Comparison of ENCODE assay signal across 18 cellular contexts in genomic region chr7:2616387-2616966, GRCh38. TPM values are rescaled to one million over a fixed set of nuclear protein-coding genes. Genes with fewer than 3 reads are reported as not detected.
DNase-seq lines count a peak whose midpoint lies in the region; ATAC-seq and TF ChIP-seq lines count a peak whose summit lies in the region.
"Had no signal": no experiment of that assay in that cellular context is flagged by ENCODE, and none has a peak within 500 bp of the region (broad histone marks: within the 10 kb centered on the region; RNA-seq: fewer than 3 reads in every experiment).

No MANE protein-coding gene starts in this region.

- CTCF ChIA-PET in WTC11 (lab: Charles Lee): interaction anchor here (0.9 to 1.8 kb wide), 9 partner anchors 8 to 165 kb away, joined by 3 to 12 read pairs (median 5); partner anchors contain the start of gene TTYH3

- peaks cover 31% of the 10 kb centered on the region for H3F3A ChIP-seq in neural progenitor cell (ENCODE audit: low read depth)

- TF ChIP-seq CTCF in WTC11 (IDR thresholded peaks at IDR 0.05): no peak
- TF ChIP-seq CTCF in neural progenitor cell (IDR thresholded peaks at IDR 0.05): no peak

- POLR2A ChIA-PET in WTC11 (lab: Charles Lee): interaction anchor here (0.9 to 1.1 kb wide), 3 partner anchors 15 to 142 kb away, joined by 3 read pairs; partner anchors contain the start of gene TTYH3

- H3K4me3 ChIP-seq in iPS-20b (ENCODE audit: low read length) (no peak overlapping the region), neural progenitor cell (no peak overlapping the region)
- H3K4me3 ChIP-seq: A549, PC-9 had no signal

- peaks cover 7% of the 10 kb centered on the region; the same call in 1 of the 2 replicates for H3K4me1 ChIP-seq in iPS-20b (ENCODE audit: insufficient read depth, low read length)
- peaks cover 19% of the 10 kb centered on the region for H3K4me1 ChIP-seq in neural progenitor cell
- H3K4me1 ChIP-seq: A549 had no signal

- H3K4me1 Mint-ChIP-seq in WTC11: peaks cover 37% of the 10 kb centered on the region
- peaks cover 73% of the 10 kb centered on the region for H3K4me1 Mint-ChIP-seq in neural progenitor cell

- H4K20me1 ChIP-seq in neural progenitor cell (ENCODE audit: low read depth): no peaks in the 10 kb centered on the region

- H2AFZ ChIP-seq in neural progenitor cell (replicated peaks): peak overlapping the region; percentile 86
- H2AFZ ChIP-seq: PC-9 had no signal

- H3K4me3 Mint-ChIP-seq in WTC11 (no peak overlapping the region), neural progenitor cell (peak overlapping the region; percentile 38)
- H3K4me3 Mint-ChIP-seq: CD14-positive monocyte had no signal

- DNase-seq in WTC11 (ENCODE audit: low spot score) (no peak), neural progenitor cell (ENCODE audit: low spot score) (no peak), SIG-M5 treated with dmso at 0.1 percent for 504 hours (lab: John Stamatoyannopoulos, UW; ENCODE audit: unreplicated experiment) (no peak), superior temporal gyrus (ENCODE audit: extremely low spot score) (no peak)
- DNase-seq: Calu3, DMS79 treated with DMSO at 0.1 percent for 48 hours, GF-D8, KBM-7, NCI-H1105, NCI-H2029 treated with DMSO at 0.1 percent for 48 hours, NCI-H2227 treated with DMSO at 0.1 percent for 48 hours, NCI-H526 treated with DMSO at 0.1 percent for 48 hours, PC-9 had no signal

- H3K9me3 Mint-ChIP-seq in WTC11: no peaks in the 10 kb centered on the region
- no peaks in the 10 kb centered on the region for H3K9me3 Mint-ChIP-seq in neural progenitor cell

- H3K36me3 Mint-ChIP-seq in WTC11: no peaks in the 10 kb centered on the region
- no peaks in the 10 kb centered on the region for H3K36me3 Mint-ChIP-seq in neural progenitor cell
- H3K36me3 Mint-ChIP-seq: CD14-positive monocyte had no signal

- no peaks in the 10 kb centered on the region for H3K79me2 ChIP-seq in neural progenitor cell (ENCODE audit: low read depth)

- H3K9ac ChIP-seq in iPS-20b (ENCODE audit: low read depth, low read length) (peak overlapping the region; percentile 8; the same call in 1 of the 2 replicates), neural progenitor cell (no peak overlapping the region)

- H3K4me2 ChIP-seq in neural progenitor cell: peak overlapping the region; percentile 50
- H3K4me2 ChIP-seq: A549, PC-9 had no signal

- H3K27me3 ChIP-seq in iPS-20b (ENCODE audit: insufficient read depth, low read length): no peaks in the 10 kb centered on the region
- no peaks in the 10 kb centered on the region for H3K27me3 ChIP-seq in neural progenitor cell

- no peaks in the 10 kb centered on the region for H3K9me3 ChIP-seq in iPS-20b (ENCODE audit: insufficient read depth, low read depth, low read length)
- H3K9me3 ChIP-seq in neural progenitor cell (ENCODE audit: low read depth): no peaks in the 10 kb centered on the region
- H3K9me3 ChIP-seq: A549 had no signal

- no peak overlapping the region for H3K27ac ChIP-seq in iPS-20b (ENCODE audit: low read length)
- H3K27ac ChIP-seq in neural progenitor cell: no peak overlapping the region
- H3K27ac ChIP-seq: A549, PC-9 had no signal

- H3K27me3 Mint-ChIP-seq in WTC11 (ENCODE audit: low read depth) (no peaks in the 10 kb centered on the region; the same call in 1 of the 2 replicates), neural progenitor cell (ENCODE audit: insufficient read depth, low read depth) (peaks cover 11% of the 10 kb centered on the region)

- ATAC-seq in WTC11 (no peak), GM18867 (IDR thresholded peaks at IDR 0.05; ENCODE audit: unreplicated experiment) (no peak)
- ATAC-seq in activated CD4-positive, CD25-positive, alpha-beta regulatory T cell treated with anti-CD3 and anti-CD28 coated beads, Interleukin-2, amount 50 U/mL, for 24 hours: no peak
- ATAC-seq: A549 had no signal

- H3K36me3 ChIP-seq in iPS-20b (ENCODE audit: insufficient read depth, low read depth, low read length) (no peaks in the 10 kb centered on the region), neural progenitor cell (no peaks in the 10 kb centered on the region)

- H3K27ac Mint-ChIP-seq in WTC11: peak overlapping the region; percentile 49; the same call in 1 of the 2 replicates
- peak overlapping the region; percentile 95 for H3K27ac Mint-ChIP-seq in neural progenitor cell
- H3K27ac Mint-ChIP-seq: CD14-positive monocyte had no signal

TF ChIP-seq in WTC11, 78 proteins besides CTCF, POLR2A, EP300 and RAD21 (continues in another document):
- TF ChIP-seq ZMAT4 (CRISPR knock-in tag; IDR thresholded peaks at IDR 0.05): no peak
- no peak for TF ChIP-seq TP53 (CRISPR knock-in tag; IDR thresholded peaks at IDR 0.05)
- TF ChIP-seq, protein P1, sequence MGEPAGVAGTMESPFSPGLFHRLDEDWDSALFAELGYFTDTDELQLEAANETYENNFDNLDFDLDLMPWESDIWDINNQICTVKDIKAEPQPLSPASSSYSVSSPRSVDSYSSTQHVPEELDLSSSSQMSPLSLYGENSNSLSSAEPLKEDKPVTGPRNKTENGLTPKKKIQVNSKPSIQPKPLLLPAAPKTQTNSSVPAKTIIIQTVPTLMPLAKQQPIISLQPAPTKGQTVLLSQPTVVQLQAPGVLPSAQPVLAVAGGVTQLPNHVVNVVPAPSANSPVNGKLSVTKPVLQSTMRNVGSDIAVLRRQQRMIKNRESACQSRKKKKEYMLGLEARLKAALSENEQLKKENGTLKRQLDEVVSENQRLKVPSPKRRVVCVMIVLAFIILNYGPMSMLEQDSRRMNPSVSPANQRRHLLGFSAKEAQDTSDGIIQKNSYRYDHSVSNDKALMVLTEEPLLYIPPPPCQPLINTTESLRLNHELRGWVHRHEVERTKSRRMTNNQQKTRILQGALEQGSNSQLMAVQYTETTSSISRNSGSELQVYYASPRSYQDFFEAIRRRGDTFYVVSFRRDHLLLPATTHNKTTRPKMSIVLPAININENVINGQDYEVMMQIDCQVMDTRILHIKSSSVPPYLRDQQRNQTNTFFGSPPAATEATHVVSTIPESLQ (CRISPR knock-in tag; IDR thresholded peaks at IDR 0.05): no peak
- TF ChIP-seq USF2 (CRISPR knock-in tag; IDR thresholded peaks at IDR 0.05): no peak
- no peak for TF ChIP-seq ZNF425 (CRISPR knock-in tag; conservative IDR thresholded peaks at IDR 0.05)
- no peak for TF ChIP-seq ESRRA (CRISPR knock-in tag; IDR thresholded peaks at IDR 0.05; ENCODE audit: borderline replicate concordance)
- TF ChIP-seq ZNF671 (CRISPR knock-in tag; IDR thresholded peaks at IDR 0.05): no peak
- no peak for TF ChIP-seq ZNF317 (CRISPR knock-in tag; IDR thresholded peaks at IDR 0.05; ENCODE audit: borderline replicate concordance, low read depth)
- no peak for TF ChIP-seq NFATC4 (CRISPR knock-in tag; IDR thresholded peaks at IDR 0.05)
- no peak for TF ChIP-seq KAT7 (CRISPR knock-in tag; IDR thresholded peaks at IDR 0.05; ENCODE audit: borderline replicate concordance)
- TF ChIP-seq FOXJ3 (CRISPR knock-in tag; IDR thresholded peaks at IDR 0.05; ENCODE audit: borderline replicate concordance): no peak
- TF ChIP-seq NR1H2 (CRISPR knock-in tag; IDR thresholded peaks at IDR 0.05): no peak
- no peak for TF ChIP-seq FOXP1 (CRISPR knock-in tag; IDR thresholded peaks at IDR 0.05; ENCODE audit: borderline replicate concordance)
- TF ChIP-seq ZBTB21 (CRISPR knock-in tag; IDR thresholded peaks at IDR 0.05; ENCODE audit: borderline replicate concordance): no peak
- TF ChIP-seq, protein P2, sequence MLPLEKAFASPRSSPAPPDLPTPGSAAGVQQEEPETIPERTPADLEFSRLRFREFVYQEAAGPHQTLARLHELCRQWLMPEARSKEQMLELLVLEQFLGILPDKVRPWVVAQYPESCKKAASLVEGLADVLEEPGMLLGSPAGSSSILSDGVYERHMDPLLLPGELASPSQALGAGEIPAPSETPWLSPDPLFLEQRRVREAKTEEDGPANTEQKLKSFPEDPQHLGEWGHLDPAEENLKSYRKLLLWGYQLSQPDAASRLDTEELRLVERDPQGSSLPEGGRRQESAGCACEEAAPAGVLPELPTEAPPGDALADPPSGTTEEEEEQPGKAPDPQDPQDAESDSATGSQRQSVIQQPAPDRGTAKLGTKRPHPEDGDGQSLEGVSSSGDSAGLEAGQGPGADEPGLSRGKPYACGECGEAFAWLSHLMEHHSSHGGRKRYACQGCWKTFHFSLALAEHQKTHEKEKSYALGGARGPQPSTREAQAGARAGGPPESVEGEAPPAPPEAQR (CRISPR knock-in tag; IDR thresholded peaks at IDR 0.05): no peak
- no peak for TF ChIP-seq SMAD4 (CRISPR knock-in tag; IDR thresholded peaks at IDR 0.05)

RNA-seq across cellular contexts. Expression of gene TTYH3, which starts 15.3 kb away (rescaled TPM):
- total RNA-seq in WTC11 (2021) (178 to 190 TPM (median 181 TPM) in 3 replicates), neural progenitor cell (ENCODE audit: low replicate concordance) (13.2 and 60.0 TPM in 2 replicates)

RNA-seq across cellular contexts. Expression of gene IQCE, which starts 57.7 kb away (rescaled TPM):
- 4.4 to 4.7 TPM (median 4.6 TPM) in 3 replicates for total RNA-seq in WTC11 (2021)
- 4.6 and 10.1 TPM in 2 replicates for total RNA-seq in neural progenitor cell (ENCODE audit: low replicate concordance)
